ENCODE assay signal across 23 cellular contexts in genomic region chr1:51691920-51692319, GRCh38.
DNase-seq lines count a peak whose midpoint lies in the region; ATAC-seq, FAIRE-seq and TF ChIP-seq lines count a peak whose summit lies in the region.
"Had no signal": no experiment of that assay in that cellular context is flagged by ENCODE, and none has a peak within 500 bp of the region (broad histone marks: within the 10 kb centered on the region; RNA-seq: fewer than 3 reads in every experiment).

No MANE protein-coding gene starts in this region.

- H2AK9ac ChIP-seq in IMR-90 (replicated peaks; ENCODE audit: low read depth, low read length, poor library complexity), result no peak overlapping the region

- no peak overlapping the region for H3K23ac ChIP-seq in IMR-90 (ENCODE audit: low read depth, low read length)

- no peak overlapping the region; the same call in 1 of the 2 replicates for H3K9ac ChIP-seq in IMR-90 (ENCODE audit: low read depth, low read length)

- peaks cover 47% of the 10 kb centered on the region for H3K79me2 ChIP-seq in hepatocyte

- dilution Hi-C loops in IMR-90 (cut with HindIII; ENCODE audit: low sequenced_read_pairs, unreplicated experiment), result no loop called here

- H4K8ac ChIP-seq in IMR-90 (ENCODE audit: low read depth in 2 of 2, low read length in 2 of 2), result peak overlapping the region in 1 of 2 experiments; percentile 69; a peak in 2 of 4 replicates

- H3K27ac ChIP-seq in A549, result peak overlapping the region; percentile 92 to 95
- peak overlapping the region; percentile 53 for H3K27ac ChIP-seq in IMR-90 (ENCODE audit: insufficient read depth, low read length)
- H3K27ac ChIP-seq in hepatocyte, result peak overlapping the region; percentile 89
- H3K27ac ChIP-seq in neutrophil, result peak overlapping the region; percentile 34
- no peak overlapping the region for H3K27ac ChIP-seq in esophagus squamous epithelium
- H3K27ac ChIP-seq: C4-2B had no signal

- TF ChIP-seq RAD21 in A549 (conservative IDR thresholded peaks at IDR 0.05 in 1 of 2, IDR thresholded peaks at IDR 0.05 in 1 of 2) (no peak), IMR-90 (IDR thresholded peaks at IDR 0.05; ENCODE audit: low read length) (no peak)

- H3K18ac ChIP-seq in IMR-90 (ENCODE audit: low read depth, low read length), result peak overlapping the region; percentile 84

- no peaks in the 10 kb centered on the region for H3K9me2 ChIP-seq in hepatocyte (replicated peaks; ENCODE audit: insufficient read depth)

- WGBS in A549 (ENCODE audit: missing lambda C conversion rate), result 54% methylated on average over 5 of the region's 5 CpGs
- no CpG with 5 or more reads among the region's 5 CpGs for WGBS in IMR-90 (ENCODE audit: extremely low coverage in 2 of 2, insufficient read length in 1 of 2), 2 experiments
- 85% methylated on average over 5 of the region's 5 CpGs for WGBS in hepatocyte (ENCODE audit: low lambda C conversion rate, missing lambda C conversion rate)
- 76 to 90% methylated on average over 5 of the region's 5 CpGs for WGBS in esophagus squamous epithelium, 2 donors

- peak overlapping the region; percentile 71 for H3K4ac ChIP-seq in IMR-90 (ENCODE audit: low read depth, low read length)

- no peak overlapping the region for H3K4me3 ChIP-seq in A549
- no peak overlapping the region for H3K4me3 ChIP-seq in IMR-90 (ENCODE audit: insufficient read depth, low read depth, low read length)
- H3K4me3 ChIP-seq in hepatocyte, result no peak overlapping the region
- no peak overlapping the region for H3K4me3 ChIP-seq in neutrophil (ENCODE audit: low read depth in 1 of 2, low read length in 1 of 2)
- no peak overlapping the region for H3K4me3 ChIP-seq in esophagus squamous epithelium
- H3K4me3 ChIP-seq: GM12878 had no signal

- POLR2A ChIA-PET in A549 (lab: Yijun Ruan, JAX), result interaction anchor here (0.9 kb wide), 1 partner anchor 362 kb away, joined by 8 read pairs; no protein-coding TSS in a partner anchor
- POLR2A ChIA-PET in IMR-90 (lab: Charles Lee; ENCODE audit: unreplicated experiment), result no interaction called here

- no peak overlapping the region; the same call in 2 of the 3 replicates for H2BK15ac ChIP-seq in IMR-90 (ENCODE audit: low read depth, low read length)

- H3K9me1 ChIP-seq in IMR-90 (ENCODE audit: insufficient read depth, low read length), result peaks cover 9% of the 10 kb centered on the region

- H3K79me1 ChIP-seq in IMR-90 (ENCODE audit: low read depth in 1 of 2, low read length in 2 of 2), result peaks cover 23 to 54% of the 10 kb centered on the region in 2 experiments

- H4K5ac ChIP-seq in IMR-90 (ENCODE audit: low read depth, low read length), result peak overlapping the region; percentile 61; the same call in 1 of the 2 replicates

- H2AK5ac ChIP-seq in IMR-90 (ENCODE audit: low read depth, low read length), result peak overlapping the region; percentile 63; the same call in 1 of the 2 replicates

- H3K36me3 ChIP-seq in IMR-90 (ENCODE audit: control insufficient read depth, insufficient read depth, low read length), result no peaks in the 10 kb centered on the region
- no peaks in the 10 kb centered on the region for H3K36me3 ChIP-seq in hepatocyte (replicated peaks; ENCODE audit: insufficient read depth, low read depth)
- H3K36me3 ChIP-seq in neutrophil, result no peaks in the 10 kb centered on the region
- H3K36me3 ChIP-seq in esophagus squamous epithelium, result no peaks in the 10 kb centered on the region

- H2AFZ ChIP-seq in IMR-90 (replicated peaks; ENCODE audit: low read length, poor library complexity) (no peak overlapping the region), hepatocyte (no peak overlapping the region)

- no peak for TF ChIP-seq EP300 in A549 (IDR thresholded peaks at IDR 0.05)

- no peak for DNase-seq in A549 (ENCODE audit: low read depth in 1 of 2, low spot score in 1 of 2)
- DNase-seq in IMR-90, result no peak
- no peak for DNase-seq in hepatocyte (ENCODE audit: low spot score)
- no peak for DNase-seq in esophagus squamous epithelium (lab: John Stamatoyannopoulos, UW)
- DNase-seq in NCI-H524 (lab: John Stamatoyannopoulos, UW), result no peak
- DNase-seq: CD8-positive, alpha-beta T cell; DMS 273 treated with DMSO at 0.1 percent for 48 hours; DMS79; EL; GDM1; KG1; MM.1S; NCI-H2029; NCI-H446; RPMI8226; SHP77 had no signal

- CTCF ChIA-PET in A549 (lab: Yijun Ruan, JAX), result interaction anchor here (1.2 to 1.8 kb wide), 2 partner anchors 8 to 31 kb away, joined by 4 read pairs; no protein-coding TSS in a partner anchor
- CTCF ChIA-PET in IMR-90 (lab: Yijun Ruan, JAX), result no interaction called here

- H2BK120ac ChIP-seq in IMR-90 (ENCODE audit: low read depth, low read length), result peak overlapping the region; percentile 58

- peak overlapping the region; percentile 28; the same call in 1 of the 2 replicates for H2BK20ac ChIP-seq in IMR-90 (ENCODE audit: low read depth, low read length)

- H3K4me1 ChIP-seq in A549, result peaks cover 59% of the 10 kb centered on the region
- H3K4me1 ChIP-seq in IMR-90 (ENCODE audit: control insufficient read depth, insufficient read depth, low read length), result peaks cover 23% of the 10 kb centered on the region
- H3K4me1 ChIP-seq in hepatocyte (ENCODE audit: insufficient read depth), result peaks cover 17% of the 10 kb centered on the region
- H3K4me1 ChIP-seq in neutrophil (ENCODE audit: control insufficient read depth in 1 of 2, insufficient read depth in 1 of 2, low read depth in 1 of 2, low read length in 1 of 2), result peaks cover 53 to 59% of the 10 kb centered on the region in 2 experiments
- H3K4me1 ChIP-seq in esophagus squamous epithelium, result peaks cover 6 to 39% (median 12%) of the 10 kb centered on the region in 3 donors

- peaks cover 6% of the 10 kb centered on the region; the same call in 1 of the 2 replicates for H4K20me1 ChIP-seq in IMR-90 (ENCODE audit: insufficient read depth, low read length)
- no peaks in the 10 kb centered on the region for H4K20me1 ChIP-seq in hepatocyte (ENCODE audit: insufficient read depth, poor library complexity, severe bottlenecking)

- intact Hi-C loops in IMR-90 (cut with micrococcal nuclease), result no loop called here
- intact Hi-C loops in esophagus squamous epithelium (cut with DNase I), result no loop called here

- H3K27me3 ChIP-seq in IMR-90 (ENCODE audit: control insufficient read depth, insufficient read depth, low read length), result no peaks in the 10 kb centered on the region
- no peaks in the 10 kb centered on the region for H3K27me3 ChIP-seq in hepatocyte
- H3K27me3 ChIP-seq in neutrophil, result no peaks in the 10 kb centered on the region
- H3K27me3 ChIP-seq in esophagus squamous epithelium, result no peaks in the 10 kb centered on the region

- H3K14ac ChIP-seq in IMR-90 (replicated peaks; ENCODE audit: low read depth, low read length), result 0 out of 2 replicates have a peak overlapping the region, but pooled peaks have one; percentile 57

- no TSS peak for BruUV-seq in IMR-90 (replicated peaks; lab: Mats Ljungman, UMichigan)

- FAIRE-seq in A549 (lab: Jason Lieb, UNC), result no peak
- FAIRE-seq: GM12878, GM19239, H54, HTR-8/SVneo had no signal

- no peak overlapping the region; the same call in none of the 2 replicates for H4K91ac ChIP-seq in IMR-90 (ENCODE audit: insufficient read depth, low read depth, low read length)

- no peak for TF ChIP-seq CTCF in A549 (IDR thresholded peaks at IDR 0.05)
- no peak for TF ChIP-seq CTCF in IMR-90 (conservative IDR thresholded peaks at IDR 0.05; ENCODE audit: low read depth, low read length)
- no peak for TF ChIP-seq CTCF in hepatocyte (IDR thresholded peaks at IDR 0.05; ENCODE audit: poor library complexity)
- no peak for TF ChIP-seq CTCF in neutrophil (IDR thresholded peaks at IDR 0.05)
- no peak for TF ChIP-seq CTCF in esophagus squamous epithelium (IDR thresholded peaks at IDR 0.05)

- peak overlapping the region; percentile 85 for H3K4me2 ChIP-seq in A549
- H3K4me2 ChIP-seq in IMR-90 (ENCODE audit: low read depth, low read length), result no peak overlapping the region
- no peak overlapping the region for H3K4me2 ChIP-seq in hepatocyte

- in situ Hi-C loops in IMR-90 (cut with MboI; ENCODE audit: low sequenced_read_pairs), result no loop called here

- no peak for TF ChIP-seq POLR2A in A549 (IDR thresholded peaks at IDR 0.05; ENCODE audit: low read length)
- TF ChIP-seq POLR2A in IMR-90 (IDR thresholded peaks at IDR 0.05; ENCODE audit: low read depth, low read length), result no peak
- no peak for TF ChIP-seq POLR2A in esophagus squamous epithelium (IDR thresholded peaks at IDR 0.05)

- peak overlapping the region; percentile 58 for H2BK5ac ChIP-seq in IMR-90 (ENCODE audit: low read depth, low read length, poor library complexity, severe bottlenecking)

- no peak overlapping the region for H3K56ac ChIP-seq in IMR-90 (ENCODE audit: extremely low read depth, insufficient read depth, low read length)

- ATAC-seq in A549, result no peak
- no peak for ATAC-seq in IMR-90 (ENCODE audit: low read depth)
- no peak for ATAC-seq in HG03108 (IDR thresholded peaks at IDR 0.05; ENCODE audit: unreplicated experiment)
- ATAC-seq: CD8-positive, alpha-beta T cell; GM12878 had no signal

- H3K9me3 ChIP-seq in A549 (no peaks in the 10 kb centered on the region), IMR-90 (ENCODE audit: control insufficient read depth, insufficient read depth, low read length) (no peaks in the 10 kb centered on the region), hepatocyte (ENCODE audit: low read depth) (no peaks in the 10 kb centered on the region), neutrophil (no peaks in the 10 kb centered on the region), esophagus squamous epithelium (no peaks in the 10 kb centered on the region)

TF ChIP-seq in A549, 52 proteins besides CTCF, POLR2A, EP300 and RAD21 (continues in another document):
- no peak for TF ChIP-seq GATA3 (IDR thresholded peaks at IDR 0.05; ENCODE audit: borderline replicate concordance)
- no peak for TF ChIP-seq BHLHE40 (IDR thresholded peaks at IDR 0.05; ENCODE audit: low read depth, low read length)
- no peak for TF ChIP-seq SMC3 (IDR thresholded peaks at IDR 0.05)
- TF ChIP-seq MAZ (IDR thresholded peaks at IDR 0.05; ENCODE audit: borderline replicate concordance, low read depth, low read length), result no peak

TF ChIP-seq in IMR-90, 13 proteins besides CTCF, POLR2A, EP300 and RAD21 (continues in another document):
- TF ChIP-seq MXI1 (IDR thresholded peaks at IDR 0.05; ENCODE audit: borderline replicate concordance, low read depth, low read length) (no peak), NFE2L2 (IDR thresholded peaks at IDR 0.05; ENCODE audit: low read depth, low read length) (no peak), ELK1 (IDR thresholded peaks at IDR 0.05; ENCODE audit: borderline replicate concordance, low read depth, low read length) (no peak), MAFK (IDR thresholded peaks at IDR 0.05; ENCODE audit: low read depth, low read length) (no peak), MAZ (IDR thresholded peaks at IDR 0.05; ENCODE audit: borderline replicate concordance, low read depth, low read length) (no peak), CHD1 (IDR thresholded peaks at IDR 0.05; ENCODE audit: low read depth, low read length) (no peak)

Comparison
In these comparisons a context has a peak if more than half of its experiments do, and no peak if none do; other contexts are left out.
1. H3K27ac ChIP-seq: peak in A549 (2 of 2), IMR-90 (single experiment), hepatocyte (single experiment) and neutrophil (single experiment); none in esophagus squamous epithelium (0 of 4).